In the genomic region with DNA sequence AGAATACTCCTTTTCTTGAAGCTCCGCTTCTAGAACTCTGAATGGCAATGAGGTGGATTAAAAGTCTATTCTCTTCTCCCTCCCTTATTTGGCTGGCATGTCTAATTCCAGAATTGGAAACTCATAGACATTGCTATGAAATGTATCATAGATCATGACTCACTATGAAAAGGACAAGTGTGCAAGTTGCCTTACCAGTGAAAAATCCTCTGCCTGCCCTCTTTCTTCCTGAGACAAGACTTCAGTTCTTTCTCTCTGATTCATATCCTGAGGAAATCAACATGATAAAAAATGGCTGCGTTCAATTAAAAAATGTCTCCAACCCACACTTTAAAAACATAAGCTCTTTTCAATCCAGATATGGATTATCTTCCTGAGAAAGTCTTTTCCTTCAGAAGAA, we compare ENCODE assay signal across 1 cellular context.
A peak's percentile ranks its signal among the peaks of the same experiment; 100 is the strongest.
TF ChIP-seq lines count a peak whose summit lies in the region.

No MANE protein-coding gene starts in this region.

TF ChIP-seq in IMR-90, 13 proteins besides CTCF, POLR2A, EP300 and RAD21:
- peak; percentile 51 for TF ChIP-seq MAFK (IDR thresholded peaks at IDR 0.05; ENCODE audit: low read depth, low read length)
- TF ChIP-seq SMC3 (IDR thresholded peaks at IDR 0.05; ENCODE audit: low read depth, low read length), result no peak
- TF ChIP-seq MXI1 (IDR thresholded peaks at IDR 0.05; ENCODE audit: borderline replicate concordance, low read depth, low read length), result no peak
- no peak; the same call in 1 of the 2 replicates for TF ChIP-seq CHD1 (IDR thresholded peaks at IDR 0.05; ENCODE audit: low read depth, low read length)
- TF ChIP-seq MAZ (IDR thresholded peaks at IDR 0.05; ENCODE audit: borderline replicate concordance, low read depth, low read length), result no peak
- TF ChIP-seq, protein P1, sequence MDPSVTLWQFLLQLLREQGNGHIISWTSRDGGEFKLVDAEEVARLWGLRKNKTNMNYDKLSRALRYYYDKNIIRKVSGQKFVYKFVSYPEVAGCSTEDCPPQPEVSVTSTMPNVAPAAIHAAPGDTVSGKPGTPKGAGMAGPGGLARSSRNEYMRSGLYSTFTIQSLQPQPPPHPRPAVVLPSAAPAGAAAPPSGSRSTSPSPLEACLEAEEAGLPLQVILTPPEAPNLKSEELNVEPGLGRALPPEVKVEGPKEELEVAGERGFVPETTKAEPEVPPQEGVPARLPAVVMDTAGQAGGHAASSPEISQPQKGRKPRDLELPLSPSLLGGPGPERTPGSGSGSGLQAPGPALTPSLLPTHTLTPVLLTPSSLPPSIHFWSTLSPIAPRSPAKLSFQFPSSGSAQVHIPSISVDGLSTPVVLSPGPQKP (IDR thresholded peaks at IDR 0.05; ENCODE audit: borderline replicate concordance, low read depth, low read length), result no peak
- TF ChIP-seq CEBPB (IDR thresholded peaks at IDR 0.05; ENCODE audit: low read depth, low read length), result peak; percentile 69
- TF ChIP-seq RCOR1 (IDR thresholded peaks at IDR 0.05; ENCODE audit: insufficient replicate concordance, low read length), result no peak
- peak; percentile 76 for TF ChIP-seq BHLHE40 (IDR thresholded peaks at IDR 0.05; ENCODE audit: low read depth, low read length)
- TF ChIP-seq RFX5 (IDR thresholded peaks at IDR 0.05; ENCODE audit: low read depth, low read length), result no peak
- peak; percentile 55; the same call in 1 of the 2 replicates for TF ChIP-seq NFE2L2 (IDR thresholded peaks at IDR 0.05; ENCODE audit: low read depth, low read length)
- TF ChIP-seq FOS (IDR thresholded peaks at IDR 0.05; ENCODE audit: low read depth, low read length), result peak; percentile 99
- TF ChIP-seq, protein P2, sequence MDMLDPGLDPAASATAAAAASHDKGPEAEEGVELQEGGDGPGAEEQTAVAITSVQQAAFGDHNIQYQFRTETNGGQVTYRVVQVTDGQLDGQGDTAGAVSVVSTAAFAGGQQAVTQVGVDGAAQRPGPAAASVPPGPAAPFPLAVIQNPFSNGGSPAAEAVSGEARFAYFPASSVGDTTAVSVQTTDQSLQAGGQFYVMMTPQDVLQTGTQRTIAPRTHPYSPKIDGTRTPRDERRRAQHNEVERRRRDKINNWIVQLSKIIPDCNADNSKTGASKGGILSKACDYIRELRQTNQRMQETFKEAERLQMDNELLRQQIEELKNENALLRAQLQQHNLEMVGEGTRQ (IDR thresholded peaks at IDR 0.05; ENCODE audit: low read depth, low read length), result no peak
